ENCODE assay signal across 16 cellular contexts in the genomic region with DNA sequence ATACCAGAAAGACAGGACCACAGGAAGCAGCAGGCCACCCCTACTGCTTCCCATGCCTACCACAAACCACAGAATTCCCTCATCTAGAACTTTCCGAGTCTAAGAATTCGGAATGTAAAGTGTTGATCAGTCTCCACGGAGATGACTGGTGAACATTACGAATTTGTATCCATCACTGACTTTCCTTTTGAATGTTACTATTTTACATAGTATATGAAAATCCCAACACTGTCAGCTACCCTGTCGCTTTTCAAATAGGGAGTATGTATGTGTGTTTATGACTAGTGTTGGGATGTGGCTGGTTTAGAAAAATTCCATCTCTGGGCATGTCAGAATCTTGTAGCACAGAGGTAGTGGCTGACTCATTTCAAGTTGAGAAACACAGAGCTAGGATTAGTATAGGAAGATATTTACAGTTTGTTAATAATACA.
A peak's percentile ranks its signal among the peaks of the same experiment; 100 is the strongest.
DNase-seq lines count a peak whose midpoint lies in the region; ATAC-seq and TF ChIP-seq lines count a peak whose summit lies in the region.
"Had no signal": no experiment of that assay in that cellular context is flagged by ENCODE, and none has a peak within 500 bp of the region (broad histone marks: within the 10 kb centered on the region; RNA-seq: fewer than 3 reads in every experiment).

No MANE protein-coding gene starts in this region.

- H3K9ac ChIP-seq in PC-3 (ENCODE audit: low read length): no peak overlapping the region
- H3K9ac ChIP-seq: BLaER1 had no signal

- H3K27me3 ChIP-seq in PC-3 (ENCODE audit: low read length): no peaks in the 10 kb centered on the region
- H3K27me3 ChIP-seq: BLaER1, colonic mucosa, esophagus squamous epithelium, upper lobe of right lung had no signal

- POLR2A ChIA-PET in PC-3 (lab: Charles Lee; ENCODE audit: unreplicated experiment): interaction anchor here (0.5 to 0.7 kb wide), 3 partner anchors 36 to 425 kb away, joined by 3 to 5 read pairs (median 3); no protein-coding TSS in a partner anchor

- H3K4me3 Mint-ChIP-seq in stimulated activated effector memory CD8-positive, alpha-beta T cell treated with anti-CD3 and anti-CD28 coated beads, Interleukin-12 subunit alpha, Interleukin-12 subunit beta, amount 100 ng/mL, for 72 hours: no peak overlapping the region

- no peak overlapping the region for H3K4me2 ChIP-seq in PC-3 (ENCODE audit: low read length)
- H3K4me2 ChIP-seq: BLaER1 had no signal

- intact Hi-C loops in PC-3 (cut with micrococcal nuclease): no loop called here

- peak; percentile 39 for DNase-seq in AG09309 (ENCODE audit: low read depth)
- peak; percentile 58 for DNase-seq in PC-3
- peak; percentile 45 for DNase-seq in dedifferentiated amniotic fluid mesenchymal stem cell (ENCODE audit: extremely low spot score)
- DNase-seq in HuH-7.5 (ENCODE audit: low spot score): no peak
- DNase-seq in activated effector memory CD4-positive, alpha-beta T cell treated with anti-CD3 and anti-CD28 coated beads, Interleukin-2, amount 50 U/mL, for 16 hours: no peak
- no peak for DNase-seq in DMS 273 treated with DMSO at 0.1 percent for 48 hours (lab: John Stamatoyannopoulos, UW)
- no peak for DNase-seq in stimulated activated effector memory CD8-positive, alpha-beta T cell treated with anti-CD3 and anti-CD28 coated beads, Interleukin-12 subunit alpha, Interleukin-12 subunit beta, amount 100 ng/mL, for 72 hours (ENCODE audit: low spot score in 2 of 2)
- DNase-seq: activated naive CD4-positive, alpha-beta T cell treated with Interleukin-2 at 50 U/mL for 16 hours; colonic mucosa; esophagus squamous epithelium; NCI-H2171; upper lobe of right lung had no signal

- H3K4me1 ChIP-seq in PC-3 (ENCODE audit: insufficient read depth, low read length) (no peaks in the 10 kb centered on the region), mesodermal cell (ENCODE audit: control insufficient read depth, insufficient read depth, low read length, poor library complexity, severe bottlenecking) (no peaks in the 10 kb centered on the region)
- H3K4me1 ChIP-seq: BLaER1, colonic mucosa, esophagus squamous epithelium, HAP-1, upper lobe of right lung had no signal

- BruUV-seq in PC-3 (replicated peaks; lab: Mats Ljungman, UMichigan): no TSS peak

- H4K20me1 ChIP-seq in PC-3 (ENCODE audit: low read length): no peaks in the 10 kb centered on the region
- H4K20me1 ChIP-seq: BLaER1 had no signal

- H2AFZ ChIP-seq in PC-3 (ENCODE audit: low read length): no peak overlapping the region

- H3K9me3 ChIP-seq in PC-3 (ENCODE audit: low read length): no peaks in the 10 kb centered on the region
- no peaks in the 10 kb centered on the region for H3K9me3 ChIP-seq in mesodermal cell (ENCODE audit: control insufficient read depth, low read length)
- H3K9me3 ChIP-seq: colonic mucosa, esophagus squamous epithelium, HAP-1, upper lobe of right lung had no signal

- ATAC-seq in PC-3: peak; percentile 69; the same call in 1 of the 2 replicates
- no peak for ATAC-seq in stimulated activated effector memory CD8-positive, alpha-beta T cell treated with anti-CD3 and anti-CD28 coated beads, Interleukin-12 subunit alpha, Interleukin-12 subunit beta, amount 100 ng/mL, for 72 hours
- ATAC-seq: upper lobe of right lung had no signal

- H3K27ac Mint-ChIP-seq in stimulated activated effector memory CD8-positive, alpha-beta T cell treated with anti-CD3 and anti-CD28 coated beads, Interleukin-12 subunit alpha, Interleukin-12 subunit beta, amount 100 ng/mL, for 72 hours: no peak overlapping the region

- no peaks in the 10 kb centered on the region for H3K36me3 Mint-ChIP-seq in stimulated activated effector memory CD8-positive, alpha-beta T cell treated with anti-CD3 and anti-CD28 coated beads, Interleukin-12 subunit alpha, Interleukin-12 subunit beta, amount 100 ng/mL, for 72 hours

- no peaks in the 10 kb centered on the region for H3K9me3 Mint-ChIP-seq in stimulated activated effector memory CD8-positive, alpha-beta T cell treated with anti-CD3 and anti-CD28 coated beads, Interleukin-12 subunit alpha, Interleukin-12 subunit beta, amount 100 ng/mL, for 72 hours

- no peaks in the 10 kb centered on the region for H3K79me2 ChIP-seq in PC-3 (ENCODE audit: low read length)

- no peak for TF ChIP-seq CTCF in AG09309 (IDR thresholded peaks at IDR 0.05; ENCODE audit: control insufficient read depth, insufficient read depth, low read depth, low read length, missing control alignments)
- TF ChIP-seq CTCF in PC-3 (conservative IDR thresholded peaks at IDR 0.05; ENCODE audit: low read depth, low read length): no peak

- H3K27ac ChIP-seq in PC-3 (ENCODE audit: low read length) (no peak overlapping the region), mesodermal cell (ENCODE audit: low read depth, low read length, severe bottlenecking) (peak overlapping the region; percentile 39)
- H3K27ac ChIP-seq: BLaER1, colonic mucosa, esophagus squamous epithelium, upper lobe of right lung, VCaP had no signal

- H3K36me3 ChIP-seq in PC-3 (ENCODE audit: low read depth, low read length) (no peaks in the 10 kb centered on the region), mesodermal cell (ENCODE audit: control insufficient read depth, insufficient read depth, low read length) (peaks cover 11% of the 10 kb centered on the region)
- H3K36me3 ChIP-seq: BLaER1, colonic mucosa, esophagus squamous epithelium, HAP-1, upper lobe of right lung had no signal

- CTCF ChIA-PET in PC-3 (lab: Charles Lee): no interaction called here

- WGBS in mesodermal cell (ENCODE audit: insufficient coverage in 2 of 2), 2 experiments: no CpG with 5 or more reads among the region's 5 CpGs

- no peaks in the 10 kb centered on the region for H3K4me1 Mint-ChIP-seq in stimulated activated effector memory CD8-positive, alpha-beta T cell treated with anti-CD3 and anti-CD28 coated beads, Interleukin-12 subunit alpha, Interleukin-12 subunit beta, amount 100 ng/mL, for 72 hours

- H3K4me3 ChIP-seq in AG09309 (ENCODE audit: control insufficient read depth, low read depth, low read length): no peak overlapping the region
- no peak overlapping the region for H3K4me3 ChIP-seq in PC-3 (ENCODE audit: low read length)
- no peak overlapping the region for H3K4me3 ChIP-seq in mesodermal cell (ENCODE audit: extremely low read depth, insufficient read depth, low read length, poor library complexity, severe bottlenecking)
- H3K4me3 ChIP-seq: BLaER1, colonic mucosa, esophagus squamous epithelium, HAP-1, upper lobe of right lung had no signal

- no peaks in the 10 kb centered on the region for H3K9me2 ChIP-seq in PC-3 (replicated peaks; ENCODE audit: low read length)

- no peaks in the 10 kb centered on the region for H3F3A ChIP-seq in PC-3 (ENCODE audit: low read length, unreplicated experiment)

Comparison
In these comparisons a context has a peak if more than half of its experiments do, and no peak if none do; other contexts are left out.
1. DNase-seq: peak in AG09309 (single experiment), PC-3 (single experiment) and dedifferentiated amniotic fluid mesenchymal stem cell (single experiment); none in HuH-7.5 (single experiment), activated effector memory CD4-positive, alpha-beta T cell treated with anti-CD3 and anti-CD28 coated beads, Interleukin-2, amount 50 U/mL, for 16 hours (single experiment), DMS 273 treated with DMSO at 0.1 percent for 48 hours (single experiment) and stimulated activated effector memory CD8-positive, alpha-beta T cell treated with anti-CD3 and anti-CD28 coated beads, Interleukin-12 subunit alpha, Interleukin-12 subunit beta, amount 100 ng/mL, for 72 hours (0 of 2).